Comparison of ENCODE assay signal across 11 cellular contexts in genomic region chr12:26940820-26941219, GRCh38. TPM values are rescaled to one million over a fixed set of nuclear protein-coding genes. Genes with fewer than 3 reads are reported as not detected.
A peak's percentile ranks its signal among the peaks of the same experiment; 100 is the strongest.
DNase-seq lines count a peak whose midpoint lies in the region; ATAC-seq, FAIRE-seq and TF ChIP-seq lines count a peak whose summit lies in the region.
"Had no signal": no experiment of that assay in that cellular context is flagged by ENCODE, and none has a peak within 500 bp of the region (broad histone marks: within the 10 kb centered on the region; RNA-seq: fewer than 3 reads in every experiment).

No MANE protein-coding gene starts in this region.

- CTCF ChIA-PET in OCI-LY7 (lab: Charles Lee; ENCODE audit: unreplicated experiment): no interaction called here
- CTCF ChIA-PET in mammary epithelial cell (lab: Charles Lee; ENCODE audit: low non-redundant PET): no interaction called here

- in situ Hi-C loops in mammary epithelial cell (cut with MboI; ENCODE audit: low sequenced_read_pairs in 2 of 2): no loop called here

- H4K20me1 ChIP-seq in OCI-LY7 (ENCODE audit: insufficient read depth, low read length): peaks cover 33% of the 10 kb centered on the region
- H4K20me1 ChIP-seq in mammary epithelial cell (ENCODE audit: insufficient read depth, low read length): peaks cover 3% of the 10 kb centered on the region

- FAIRE-seq in urothelium cell line (lab: Jason Lieb, UNC): no peak
- FAIRE-seq: frontal cortex had no signal

- POLR2A ChIA-PET in OCI-LY7 (lab: Charles Lee): interaction anchor here (0.9 to 1.5 kb wide), 2 partner anchors 52 to 73 kb away, joined by 3 read pairs; no protein-coding TSS in a partner anchor

- peak overlapping the region; percentile 38 for H3K9ac ChIP-seq in mammary epithelial cell (ENCODE audit: insufficient read depth, low read length)

- no peaks in the 10 kb centered on the region for H3K27me3 Mint-ChIP-seq in neural crest cell (ENCODE audit: low read depth)

- TF ChIP-seq POLR2A in GM18505 (IDR thresholded peaks at IDR 0.05; ENCODE audit: borderline replicate concordance, extremely low read depth, insufficient read depth, insufficient read length): no peak

- H3K9me2 ChIP-seq in OCI-LY7 (ENCODE audit: insufficient read depth, low read length): no peaks in the 10 kb centered on the region

- dilution Hi-C loops in mammary epithelial cell (cut with HindIII; ENCODE audit: low sequenced_read_pairs): no loop called here

- H3K4me2 ChIP-seq in OCI-LY7 (ENCODE audit: low read length): peak overlapping the region; percentile 65
- H3K4me2 ChIP-seq in mammary epithelial cell (ENCODE audit: insufficient read depth, low read depth, low read length): peak overlapping the region; percentile 86

- intact Hi-C loops in OCI-LY7 (cut with micrococcal nuclease; ENCODE audit: unreplicated experiment): no loop called here
- intact Hi-C loops in mammary epithelial cell (cut with micrococcal nuclease): no loop called here

- no TSS peak for BruUV-seq in OCI-LY7 (replicated peaks; lab: Mats Ljungman, UMichigan)
- no TSS peak for BruUV-seq in mammary epithelial cell (replicated peaks; lab: Mats Ljungman, UMichigan)

- TF ChIP-seq CTCF in GM12864 (IDR thresholded peaks at IDR 0.05; ENCODE audit: low read depth, low read length, missing control alignments): no peak
- TF ChIP-seq CTCF in OCI-LY7 (conservative IDR thresholded peaks at IDR 0.05; ENCODE audit: low read length): no peak
- no peak for TF ChIP-seq CTCF in mammary epithelial cell (conservative IDR thresholded peaks at IDR 0.05 in 1 of 2, IDR thresholded peaks at IDR 0.05 in 1 of 2; ENCODE audit: extremely low read depth in 1 of 2, insufficient read depth in 1 of 2, low read depth in 1 of 2, low read length in 2 of 2)
- no peak for TF ChIP-seq CTCF in neural crest cell (conservative IDR thresholded peaks at IDR 0.05)

- no peaks in the 10 kb centered on the region; the same call in 1 of the 2 replicates for H3K36me3 ChIP-seq in OCI-LY7 (ENCODE audit: insufficient read depth, low read length)
- no peaks in the 10 kb centered on the region for H3K36me3 ChIP-seq in mammary epithelial cell (ENCODE audit: insufficient read depth, low read length)

- no peak for ATAC-seq in GM18505 (IDR thresholded peaks at IDR 0.05; ENCODE audit: unreplicated experiment)

- H3K9me3 ChIP-seq in OCI-LY7 (ENCODE audit: low read length) (no peaks in the 10 kb centered on the region; the same call in 1 of the 2 replicates), mammary epithelial cell (replicated peaks; ENCODE audit: insufficient read depth, low read length) (no peaks in the 10 kb centered on the region)

- H3K27ac ChIP-seq in OCI-LY7 (ENCODE audit: low read depth, low read length, poor library complexity, severe bottlenecking) (peak overlapping the region; percentile 79), mammary epithelial cell (ENCODE audit: insufficient read depth, low read depth, low read length) (no peak overlapping the region)

- no peak overlapping the region for H3K27ac Mint-ChIP-seq in neural crest cell (ENCODE audit: unreplicated experiment)

- WGBS in mammary epithelial cell (ENCODE audit: low coverage, missing lambda C conversion rate): 28% methylated on average over 4 of the region's 4 CpGs

- H3K4me1 ChIP-seq in OCI-LY7 (ENCODE audit: insufficient read depth, low read length, poor library complexity, severe bottlenecking) (peaks cover 44% of the 10 kb centered on the region), mammary epithelial cell (ENCODE audit: insufficient read depth, low read length) (peaks cover 10% of the 10 kb centered on the region)

- peaks cover 94% of the 10 kb centered on the region for H3K79me2 ChIP-seq in OCI-LY7 (ENCODE audit: insufficient read depth, low read depth, low read length)
- H3K79me2 ChIP-seq in mammary epithelial cell (ENCODE audit: insufficient read depth, low read length): peaks cover 93% of the 10 kb centered on the region

- H3K4me3 Mint-ChIP-seq in neural crest cell: peak overlapping the region; percentile 24

- peak overlapping the region; percentile 48 for H3K4me3 ChIP-seq in GM12864 (ENCODE audit: low read depth, low read length)
- peak overlapping the region; percentile 89 for H3K4me3 ChIP-seq in OCI-LY7 (ENCODE audit: low read depth, low read length, poor library complexity, severe bottlenecking)
- H3K4me3 ChIP-seq in mammary epithelial cell (replicated peaks in 1 of 3; ENCODE audit: insufficient read depth in 1 of 3, low read depth in 2 of 3, low read length in 3 of 3): peak overlapping the region in 2 of 3 experiments; percentile 56 to 98

- peaks cover 17% of the 10 kb centered on the region for H3K36me3 Mint-ChIP-seq in neural crest cell (ENCODE audit: low read depth)

- peaks cover 4% of the 10 kb centered on the region for H3K9me3 Mint-ChIP-seq in neural crest cell

- no peak for DNase-seq in GM12864 (ENCODE audit: low read depth)
- DNase-seq in OCI-LY7 (ENCODE audit: low spot score): peak; percentile 18
- DNase-seq in mammary epithelial cell: no peak
- DNase-seq in neural crest cell (ENCODE audit: low read depth, low spot score): no peak
- no peak for DNase-seq in NCI-H345 treated with DMSO at 0.1 percent for 48 hours (lab: John Stamatoyannopoulos, UW; ENCODE audit: unreplicated experiment)
- no peak for DNase-seq in amygdala (lab: John Stamatoyannopoulos, UW)
- DNase-seq in urothelium cell line (ENCODE audit: low spot score): no peak
- DNase-seq: NCI-H524 treated with DMSO at 0.1 percent for 48 hours, posterior cingulate gyrus had no signal

- no peaks in the 10 kb centered on the region for H3K27me3 ChIP-seq in mammary epithelial cell (ENCODE audit: insufficient read depth, low read length)

- H2AFZ ChIP-seq in OCI-LY7 (ENCODE audit: low read length) (no peak overlapping the region), mammary epithelial cell (ENCODE audit: low read depth, low read length) (no peak overlapping the region)

- H3K4me1 Mint-ChIP-seq in neural crest cell: peaks cover 53% of the 10 kb centered on the region

RNA-seq across cellular contexts. Expression of gene FGFR1OP2, which starts 2.5 kb away (rescaled TPM):
- total RNA-seq in OCI-LY7 (2014; rRNA removed; shearing (Covaris generic)): 35.0 and 45.0 TPM in 2 replicates
- total RNA-seq in OCI-LY7 (2022) (40.5 and 42.4 TPM in 2 replicates), mammary epithelial cell (10 to 100 TPM; 25.7 to 33.3 TPM), neural crest cell (43.2 and 44.1 TPM in 2 replicates)
- 15.7 TPM for polyA plus RNA-seq in mammary epithelial cell
- 28.0 TPM for polyA minus RNA-seq in mammary epithelial cell

RNA-seq across cellular contexts. Expression of gene INTS13, which starts 3.0 kb away (rescaled TPM):
- 33.4 and 34.2 TPM in 2 replicates for total RNA-seq in OCI-LY7 (2014; rRNA removed; shearing (Covaris generic))
- 39.1 and 39.5 TPM in 2 replicates for total RNA-seq in OCI-LY7 (2022)
- 10 to 100 TPM; 25.0 to 37.1 TPM for total RNA-seq in mammary epithelial cell
- 19.2 TPM for polyA plus RNA-seq in mammary epithelial cell
- polyA minus RNA-seq in mammary epithelial cell: 74.1 TPM
- 30.6 and 30.7 TPM in 2 replicates for total RNA-seq in neural crest cell
